In genomic region chr6:144013486-144013909, GRCh38 we compare ENCODE assay signal across 8 cellular contexts. TPM values are rescaled to one million over a fixed set of nuclear protein-coding genes. Genes with fewer than 3 reads are reported as not detected.
A peak's percentile ranks its signal among the peaks of the same experiment; 100 is the strongest.
DNase-seq lines count a peak whose midpoint lies in the region; ATAC-seq and TF ChIP-seq lines count a peak whose summit lies in the region.

No MANE protein-coding gene starts in this region.

- H3K27me3 Mint-ChIP-seq in activated T-helper 17 cell treated with anti-CD3 and anti-CD28 coated beads, Interleukin-2, amount 50 U/mL, for 72 hours = peaks cover 20% of the 10 kb centered on the region

- H2AFZ ChIP-seq in osteoblast (ENCODE audit: low read length) = no peak overlapping the region

- no peak overlapping the region for H3K4me3 Mint-ChIP-seq in activated T-helper 17 cell treated with anti-CD3 and anti-CD28 coated beads, Interleukin-2, amount 50 U/mL, for 72 hours

- H3K79me2 ChIP-seq in osteoblast (ENCODE audit: insufficient read depth, low read length) = no peaks in the 10 kb centered on the region

- H3K4me1 ChIP-seq in osteoblast (ENCODE audit: insufficient read depth, low read length) = no peaks in the 10 kb centered on the region

- peaks cover 9% of the 10 kb centered on the region for H3K4me1 Mint-ChIP-seq in activated T-helper 17 cell treated with anti-CD3 and anti-CD28 coated beads, Interleukin-2, amount 50 U/mL, for 72 hours

- H3K36me3 ChIP-seq in GM06990 (ENCODE audit: control insufficient read depth, insufficient read depth, low read length) (no peaks in the 10 kb centered on the region), osteoblast (ENCODE audit: insufficient read depth, low read length) (no peaks in the 10 kb centered on the region)

- H3K27ac ChIP-seq in osteoblast (ENCODE audit: low read depth, low read length) = no peak overlapping the region

- peak; percentile 20 for DNase-seq in GM06990 (ENCODE audit: extremely low read depth, insufficient read length)
- DNase-seq in LHCN-M2 (ENCODE audit: low read depth) = peak; percentile 79
- DNase-seq in RPMI8226 = peak; percentile 61
- peak; percentile 72 for DNase-seq in foreskin melanocyte
- DNase-seq in osteoblast (ENCODE audit: insufficient read length, low spot score, missing footprints) = peak; percentile 93
- peak; percentile 76 for DNase-seq in ureter (ENCODE audit: low spot score)

- H3K4me3 ChIP-seq in GM06990 (replicated peaks; ENCODE audit: low read depth, low read length) = no peak overlapping the region
- H3K4me3 ChIP-seq in osteoblast (ENCODE audit: insufficient read depth, low read length) = no peak overlapping the region

- peak; percentile 38 for ATAC-seq in activated T-helper 17 cell treated with anti-CD3 and anti-CD28 coated beads, Interleukin-2, amount 50 U/mL, for 72 hours (replicated peaks)
- ATAC-seq in GM21717 (IDR thresholded peaks at IDR 0.05; ENCODE audit: unreplicated experiment) = no peak

- H3K4me2 ChIP-seq in osteoblast (ENCODE audit: insufficient read depth, low read length) = no peak overlapping the region

- H3K9me3 ChIP-seq in osteoblast (ENCODE audit: low read depth, low read length) = no peaks in the 10 kb centered on the region

- no peaks in the 10 kb centered on the region for H3K9me3 Mint-ChIP-seq in activated T-helper 17 cell treated with anti-CD3 and anti-CD28 coated beads, Interleukin-2, amount 50 U/mL, for 72 hours

- TF ChIP-seq CTCF in GM06990 (IDR thresholded peaks at IDR 0.05; ENCODE audit: insufficient read depth, low read length, poor library complexity, severe bottlenecking) = peak; percentile 86
- peak; percentile 95 for TF ChIP-seq CTCF in osteoblast (IDR thresholded peaks at IDR 0.05; ENCODE audit: extremely low read depth, low read depth, low read length)

- no peaks in the 10 kb centered on the region for H3K36me3 Mint-ChIP-seq in activated T-helper 17 cell treated with anti-CD3 and anti-CD28 coated beads, Interleukin-2, amount 50 U/mL, for 72 hours (ENCODE audit: low read depth)

- no peaks in the 10 kb centered on the region for H4K20me1 ChIP-seq in osteoblast (ENCODE audit: insufficient read depth, low read length)

- no peaks in the 10 kb centered on the region for H3K27me3 ChIP-seq in GM06990 (replicated peaks; ENCODE audit: control insufficient read depth, insufficient read depth, low read length)
- H3K27me3 ChIP-seq in osteoblast (ENCODE audit: insufficient read depth, low read length) = no peaks in the 10 kb centered on the region

- no peak overlapping the region for H3K27ac Mint-ChIP-seq in activated T-helper 17 cell treated with anti-CD3 and anti-CD28 coated beads, Interleukin-2, amount 50 U/mL, for 72 hours

RNA-seq across cellular contexts. Expression of gene PLAGL1, which starts 5.4 kb away (rescaled TPM):
- 9.2 and 13.7 TPM in 2 replicates for total RNA-seq in LHCN-M2 (2014; rRNA removed)
- 10.5 TPM for polyA plus RNA-seq in LHCN-M2 (2012)
- 10 to 100 TPM; 15.5 to 77.8 TPM for total RNA-seq in activated T-helper 17 cell treated with anti-CD3 and anti-CD28 coated beads, Interleukin-2, amount 50 U/mL, for 72 hours
- 16.6 and 22.4 TPM in 2 replicates for total RNA-seq in osteoblast
- 57.3 TPM for total RNA-seq in ureter

Comparison
In these comparisons a context has a peak if more than half of its experiments do, and no peak if none do; other contexts are left out.
1. DNase-seq: peak in every context shown above with its lines; median percentile 93 in osteoblast; 79 in LHCN-M2; 76 in ureter; 72 in foreskin melanocyte; 61 in RPMI8226; 20 in GM06990.